In the genomic region with DNA sequence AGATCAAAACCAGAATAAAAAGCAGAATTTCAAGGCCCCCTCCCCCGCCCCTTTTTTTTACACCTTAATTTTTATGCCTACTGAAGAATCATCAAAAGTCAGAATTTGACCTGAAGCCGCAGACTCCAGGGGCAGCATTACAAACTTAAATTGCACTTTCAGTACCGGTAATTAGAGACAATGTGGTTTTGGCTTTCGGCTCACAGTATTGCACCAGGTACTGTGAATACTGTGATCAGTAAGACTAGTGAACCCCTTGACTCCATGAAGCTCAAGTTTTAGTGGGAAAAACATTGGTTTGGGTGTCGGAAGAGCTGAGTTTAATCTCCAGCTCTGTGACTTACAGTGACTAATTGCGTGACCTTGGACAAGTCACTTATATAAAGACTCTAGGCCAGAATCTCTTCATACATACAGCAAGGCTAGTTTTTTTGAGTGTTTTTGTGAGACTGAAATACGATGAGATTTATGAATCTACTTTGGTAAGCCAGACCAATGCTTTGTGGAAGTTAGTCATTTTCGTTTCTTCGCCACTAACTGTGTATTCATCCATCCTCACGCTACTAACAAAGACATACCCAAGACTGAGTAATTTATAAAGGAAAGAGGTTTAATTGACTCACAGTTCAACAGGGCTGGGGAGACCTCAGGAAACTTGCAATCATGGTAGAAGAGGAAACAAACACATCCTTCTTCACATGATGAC, we compare ENCODE assay signal across 1 cellular context.
TF ChIP-seq lines count a peak whose summit lies in the region.

No MANE protein-coding gene starts in this region.

TF ChIP-seq in GM23338, 12 proteins besides CTCF, POLR2A, EP300 and RAD21 (continued from another document):
- TF ChIP-seq, protein P1, sequence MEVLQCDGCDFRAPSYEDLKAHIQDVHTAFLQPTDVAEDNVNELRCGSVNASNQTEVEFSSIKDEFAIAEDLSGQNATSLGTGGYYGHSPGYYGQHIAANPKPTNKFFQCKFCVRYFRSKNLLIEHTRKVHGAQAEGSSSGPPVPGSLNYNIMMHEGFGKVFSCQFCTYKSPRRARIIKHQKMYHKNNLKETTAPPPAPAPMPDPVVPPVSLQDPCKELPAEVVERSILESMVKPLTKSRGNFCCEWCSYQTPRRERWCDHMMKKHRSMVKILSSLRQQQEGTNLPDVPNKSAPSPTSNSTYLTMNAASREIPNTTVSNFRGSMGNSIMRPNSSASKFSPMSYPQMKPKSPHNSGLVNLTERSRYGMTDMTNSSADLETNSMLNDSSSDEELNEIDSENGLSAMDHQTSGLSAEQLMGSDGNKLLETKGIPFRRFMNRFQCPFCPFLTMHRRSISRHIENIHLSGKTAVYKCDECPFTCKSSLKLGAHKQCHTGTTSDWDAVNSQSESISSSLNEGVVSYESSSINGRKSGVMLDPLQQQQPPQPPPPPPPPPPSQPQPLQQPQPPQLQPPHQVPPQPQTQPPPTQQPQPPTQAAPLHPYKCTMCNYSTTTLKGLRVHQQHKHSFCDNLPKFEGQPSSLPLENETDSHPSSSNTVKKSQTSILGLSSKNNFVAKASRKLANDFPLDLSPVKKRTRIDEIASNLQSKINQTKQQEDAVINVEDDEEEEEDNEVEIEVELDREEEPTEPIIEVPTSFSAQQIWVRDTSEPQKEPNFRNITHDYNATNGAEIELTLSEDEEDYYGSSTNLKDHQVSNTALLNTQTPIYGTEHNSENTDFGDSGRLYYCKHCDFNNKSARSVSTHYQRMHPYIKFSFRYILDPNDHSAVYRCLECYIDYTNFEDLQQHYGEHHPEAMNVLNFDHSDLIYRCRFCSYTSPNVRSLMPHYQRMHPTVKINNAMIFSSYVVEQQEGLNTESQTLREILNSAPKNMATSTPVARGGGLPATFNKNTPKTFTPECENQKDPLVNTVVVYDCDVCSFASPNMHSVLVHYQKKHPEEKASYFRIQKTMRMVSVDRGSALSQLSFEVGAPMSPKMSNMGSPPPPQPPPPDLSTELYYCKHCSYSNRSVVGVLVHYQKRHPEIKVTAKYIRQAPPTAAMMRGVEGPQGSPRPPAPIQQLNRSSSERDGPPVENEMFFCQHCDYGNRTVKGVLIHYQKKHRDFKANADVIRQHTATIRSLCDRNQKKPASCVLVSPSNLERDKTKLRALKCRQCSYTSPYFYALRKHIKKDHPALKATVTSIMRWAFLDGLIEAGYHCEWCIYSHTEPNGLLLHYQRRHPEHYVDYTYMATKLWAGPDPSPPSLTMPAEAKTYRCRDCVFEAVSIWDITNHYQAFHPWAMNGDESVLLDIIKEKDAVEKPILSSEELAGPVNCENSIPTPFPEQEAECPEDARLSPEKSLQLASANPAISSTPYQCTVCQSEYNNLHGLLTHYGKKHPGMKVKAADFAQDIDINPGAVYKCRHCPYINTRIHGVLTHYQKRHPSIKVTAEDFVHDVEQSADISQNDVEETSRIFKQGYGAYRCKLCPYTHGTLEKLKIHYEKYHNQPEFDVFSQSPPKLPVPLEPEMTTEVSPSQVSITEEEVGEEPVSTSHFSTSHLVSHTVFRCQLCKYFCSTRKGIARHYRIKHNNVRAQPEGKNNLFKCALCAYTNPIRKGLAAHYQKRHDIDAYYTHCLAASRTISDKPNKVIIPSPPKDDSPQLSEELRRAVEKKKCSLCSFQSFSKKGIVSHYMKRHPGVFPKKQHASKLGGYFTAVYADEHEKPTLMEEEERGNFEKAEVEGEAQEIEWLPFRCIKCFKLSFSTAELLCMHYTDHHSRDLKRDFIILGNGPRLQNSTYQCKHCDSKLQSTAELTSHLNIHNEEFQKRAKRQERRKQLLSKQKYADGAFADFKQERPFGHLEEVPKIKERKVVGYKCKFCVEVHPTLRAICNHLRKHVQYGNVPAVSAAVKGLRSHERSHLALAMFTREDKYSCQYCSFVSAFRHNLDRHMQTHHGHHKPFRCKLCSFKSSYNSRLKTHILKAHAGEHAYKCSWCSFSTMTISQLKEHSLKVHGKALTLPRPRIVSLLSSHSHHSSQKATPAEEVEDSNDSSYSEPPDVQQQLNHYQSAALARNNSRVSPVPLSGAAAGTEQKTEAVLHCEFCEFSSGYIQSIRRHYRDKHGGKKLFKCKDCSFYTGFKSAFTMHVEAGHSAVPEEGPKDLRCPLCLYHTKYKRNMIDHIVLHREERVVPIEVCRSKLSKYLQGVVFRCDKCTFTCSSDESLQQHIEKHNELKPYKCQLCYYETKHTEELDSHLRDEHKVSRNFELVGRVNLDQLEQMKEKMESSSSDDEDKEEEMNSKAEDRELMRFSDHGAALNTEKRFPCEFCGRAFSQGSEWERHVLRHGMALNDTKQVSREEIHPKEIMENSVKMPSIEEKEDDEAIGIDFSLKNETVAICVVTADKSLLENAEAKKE (CRISPR knock-in tag; IDR thresholded peaks at IDR 0.05) = no peak
- TF ChIP-seq NANOG (IDR thresholded peaks at IDR 0.05; ENCODE audit: borderline replicate concordance) = no peak
- TF ChIP-seq ZNF114 (CRISPR knock-in tag; IDR thresholded peaks at IDR 0.05) = no peak
- TF ChIP-seq, protein P2, sequence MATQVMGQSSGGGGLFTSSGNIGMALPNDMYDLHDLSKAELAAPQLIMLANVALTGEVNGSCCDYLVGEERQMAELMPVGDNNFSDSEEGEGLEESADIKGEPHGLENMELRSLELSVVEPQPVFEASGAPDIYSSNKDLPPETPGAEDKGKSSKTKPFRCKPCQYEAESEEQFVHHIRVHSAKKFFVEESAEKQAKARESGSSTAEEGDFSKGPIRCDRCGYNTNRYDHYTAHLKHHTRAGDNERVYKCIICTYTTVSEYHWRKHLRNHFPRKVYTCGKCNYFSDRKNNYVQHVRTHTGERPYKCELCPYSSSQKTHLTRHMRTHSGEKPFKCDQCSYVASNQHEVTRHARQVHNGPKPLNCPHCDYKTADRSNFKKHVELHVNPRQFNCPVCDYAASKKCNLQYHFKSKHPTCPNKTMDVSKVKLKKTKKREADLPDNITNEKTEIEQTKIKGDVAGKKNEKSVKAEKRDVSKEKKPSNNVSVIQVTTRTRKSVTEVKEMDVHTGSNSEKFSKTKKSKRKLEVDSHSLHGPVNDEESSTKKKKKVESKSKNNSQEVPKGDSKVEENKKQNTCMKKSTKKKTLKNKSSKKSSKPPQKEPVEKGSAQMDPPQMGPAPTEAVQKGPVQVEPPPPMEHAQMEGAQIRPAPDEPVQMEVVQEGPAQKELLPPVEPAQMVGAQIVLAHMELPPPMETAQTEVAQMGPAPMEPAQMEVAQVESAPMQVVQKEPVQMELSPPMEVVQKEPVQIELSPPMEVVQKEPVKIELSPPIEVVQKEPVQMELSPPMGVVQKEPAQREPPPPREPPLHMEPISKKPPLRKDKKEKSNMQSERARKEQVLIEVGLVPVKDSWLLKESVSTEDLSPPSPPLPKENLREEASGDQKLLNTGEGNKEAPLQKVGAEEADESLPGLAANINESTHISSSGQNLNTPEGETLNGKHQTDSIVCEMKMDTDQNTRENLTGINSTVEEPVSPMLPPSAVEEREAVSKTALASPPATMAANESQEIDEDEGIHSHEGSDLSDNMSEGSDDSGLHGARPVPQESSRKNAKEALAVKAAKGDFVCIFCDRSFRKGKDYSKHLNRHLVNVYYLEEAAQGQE (IDR thresholded peaks at IDR 0.05; ENCODE audit: unreplicated experiment) = no peak
- TF ChIP-seq, protein P3, sequence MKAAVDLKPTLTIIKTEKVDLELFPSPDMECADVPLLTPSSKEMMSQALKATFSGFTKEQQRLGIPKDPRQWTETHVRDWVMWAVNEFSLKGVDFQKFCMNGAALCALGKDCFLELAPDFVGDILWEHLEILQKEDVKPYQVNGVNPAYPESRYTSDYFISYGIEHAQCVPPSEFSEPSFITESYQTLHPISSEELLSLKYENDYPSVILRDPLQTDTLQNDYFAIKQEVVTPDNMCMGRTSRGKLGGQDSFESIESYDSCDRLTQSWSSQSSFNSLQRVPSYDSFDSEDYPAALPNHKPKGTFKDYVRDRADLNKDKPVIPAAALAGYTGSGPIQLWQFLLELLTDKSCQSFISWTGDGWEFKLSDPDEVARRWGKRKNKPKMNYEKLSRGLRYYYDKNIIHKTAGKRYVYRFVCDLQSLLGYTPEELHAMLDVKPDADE (IDR thresholded peaks at IDR 0.05) = no peak
- TF ChIP-seq CREB1 (CRISPR knock-in tag; IDR thresholded peaks at IDR 0.05; ENCODE audit: low read depth) = no peak
TF ChIP-seq in GM23338: peak in this region for 0.
